8 cellular contexts compared by ENCODE assay signal in the genomic region with DNA sequence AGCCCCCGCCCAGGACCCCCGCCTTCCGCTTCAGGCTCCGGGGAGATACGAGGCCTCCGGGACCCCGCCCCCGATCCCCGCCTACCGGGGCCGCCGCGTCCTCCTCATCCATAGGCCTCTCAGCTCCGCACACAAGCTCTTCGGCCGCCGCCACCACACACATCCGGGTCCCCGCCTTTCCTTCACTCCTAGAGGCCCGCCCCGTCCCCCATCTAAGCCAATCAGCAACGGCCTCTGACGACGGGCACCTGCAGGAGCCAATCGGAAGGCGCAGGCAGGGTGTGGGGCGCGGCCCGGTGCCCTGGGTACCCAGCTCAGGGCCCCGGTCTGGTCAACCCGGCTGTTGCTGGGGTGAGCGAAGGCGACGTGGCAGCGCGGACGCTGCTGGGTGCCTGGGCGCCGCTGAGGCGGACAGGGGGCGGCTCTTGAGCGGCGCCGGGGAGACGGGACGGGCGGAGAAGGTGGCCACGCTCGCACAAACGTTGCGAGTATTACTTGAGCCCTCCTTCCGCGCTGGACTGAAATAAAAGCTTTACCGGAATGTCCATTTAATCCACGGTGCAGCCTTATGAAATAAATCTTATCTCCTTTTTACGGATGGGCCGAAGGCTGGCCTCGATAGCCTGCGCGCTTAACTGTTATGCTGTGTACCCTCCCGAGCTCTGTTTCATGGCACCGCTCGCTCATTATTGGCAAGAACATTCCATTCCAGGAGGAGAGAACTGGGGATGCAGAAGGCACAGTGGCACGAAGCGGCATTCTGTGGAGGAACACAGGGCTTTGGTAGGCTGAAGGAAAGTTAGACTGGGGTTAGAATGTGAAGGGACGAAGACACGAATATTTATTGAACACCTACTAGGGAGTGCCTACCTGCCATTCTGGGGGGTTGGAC. TPM values are rescaled to one million over a fixed set of nuclear protein-coding genes. Genes with fewer than 3 reads are reported as not detected.
DNase-seq lines count a peak whose midpoint lies in the region; ATAC-seq and TF ChIP-seq lines count a peak whose summit lies in the region.

A gene with protein sequence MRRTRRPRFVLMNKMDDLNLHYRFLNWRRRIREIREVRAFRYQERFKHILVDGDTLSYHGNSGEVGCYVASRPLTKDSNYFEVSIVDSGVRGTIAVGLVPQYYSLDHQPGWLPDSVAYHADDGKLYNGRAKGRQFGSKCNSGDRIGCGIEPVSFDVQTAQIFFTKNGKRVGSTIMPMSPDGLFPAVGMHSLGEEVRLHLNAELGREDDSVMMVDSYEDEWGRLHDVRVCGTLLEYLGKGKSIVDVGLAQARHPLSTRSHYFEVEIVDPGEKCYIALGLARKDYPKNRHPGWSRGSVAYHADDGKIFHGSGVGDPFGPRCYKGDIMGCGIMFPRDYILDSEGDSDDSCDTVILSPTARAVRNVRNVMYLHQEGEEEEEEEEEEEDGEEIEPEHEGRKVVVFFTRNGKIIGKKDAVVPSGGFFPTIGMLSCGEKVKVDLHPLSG (minus strand): TSS at position 165 of the 892 bp plus-strand sequence. CDS start 57 bp downstream, at position 108.

- intact Hi-C loops in T-helper 1 cell treated with Interleukin-12 subunit alpha and Interleukin-12 subunit beta and Interleukin-4 antibody, amounts not matched to agents 30 ng/mL and 1 ng/mL, for 36 hours (cut with micrococcal nuclease) = loop anchor here (1.0 to 5.0 kb wide), 8 partner anchors 13 to 547 kb away; a partner anchor contains a TSS
- intact Hi-C loops in heart right ventricle (cut with DNase I) (loop anchor here in 3 of 10 donors (2.0 to 10.0 kb wide), 3 partner anchors 17 to 215 kb away; a partner anchor contains a TSS), prostate gland (cut with DNase I) (no loop called here)

- peak; percentile 92 for TF ChIP-seq POLR2A in prostate gland (IDR thresholded peaks at IDR 0.05)

- H3K9me3 ChIP-seq in heart right ventricle (peaks cover 0 to 2% (median 0%) of the 10 kb centered on the region in 11 donors), prostate gland (no peaks in the 10 kb centered on the region)

- 1% methylated on average over 63 to 67 of the region's 67 CpGs for WGBS in heart right ventricle, 2 donors
- under 1% methylated on average over 60 of the region's 67 CpGs for WGBS in prostate gland
- WGBS in urinary bladder = 1% methylated on average over 67 of the region's 67 CpGs

- peak within 1 kb of the TSS; percentile 55 to 95 (median 80) for H3K4me3 ChIP-seq in heart right ventricle
- H3K4me3 ChIP-seq in prostate gland = peak within 1 kb of the TSS; percentile 55 to 59
- peak within 1 kb of the TSS; percentile 77 for H3K4me3 ChIP-seq in urinary bladder (ENCODE audit: low read depth, low read length)

- no peak for TF ChIP-seq CTCF in GM13976 (IDR thresholded peaks at IDR 0.05; ENCODE audit: borderline replicate concordance, control extremely low read depth, extremely low read depth, insufficient read depth, missing control alignments)
- TF ChIP-seq CTCF in heart right ventricle (IDR thresholded peaks at IDR 0.05) = no peak
- TF ChIP-seq CTCF in prostate gland (IDR thresholded peaks at IDR 0.05) = peak in 1 of 4 experiments; percentile 36

- no peaks in the 10 kb centered on the region for H3K27me3 ChIP-seq in heart right ventricle
- H3K27me3 ChIP-seq in prostate gland (replicated peaks; ENCODE audit: insufficient read depth) = no peaks in the 10 kb centered on the region

- peaks cover 0 to 33% (median 23%) of the 10 kb centered on the region in 9 donors for H3K36me3 ChIP-seq in heart right ventricle
- H3K36me3 ChIP-seq in prostate gland = peaks cover 0 to 13% of the 10 kb centered on the region in 2 donors
- H3K36me3 ChIP-seq in urinary bladder (ENCODE audit: insufficient read depth) = peaks cover 2% of the 10 kb centered on the region

- H3K27ac ChIP-seq in heart right ventricle = peak within 1 kb of the TSS; percentile 86 to 98 (median 96)
- H3K27ac ChIP-seq in prostate gland = peak within 1 kb of the TSS; percentile 92 to 93
- peak within 1 kb of the TSS; percentile 92 for H3K27ac ChIP-seq in urinary bladder (ENCODE audit: low read depth)

- DNase-seq in GM13976 (ENCODE audit: low spot score) (peak; percentile 100), NCI-H146 treated with DMSO at 0.1 percent for 48 hours (lab: John Stamatoyannopoulos, UW; ENCODE audit: unreplicated experiment) (peak; percentile 96), amniotic epithelial cell (ENCODE audit: low read depth) (peak; percentile 93), heart right ventricle (peak; percentile 96 to 97), prostate gland (ENCODE audit: low spot score) (peak; percentile 98)

- ATAC-seq in HG02870 (IDR thresholded peaks at IDR 0.05; ENCODE audit: unreplicated experiment) = peak; percentile 98
- peak; percentile 98 to 100 (median 99) for ATAC-seq in heart right ventricle

- in situ Hi-C loops in GM13976 (cut with MboI; ENCODE audit: low sequenced_read_pairs, unreplicated experiment) = no loop called here

- H3K4me1 ChIP-seq in heart right ventricle = peaks cover 3 to 39% (median 24%) of the 10 kb centered on the region in 9 donors
- peaks cover under 1% of the 10 kb centered on the region for H3K4me1 ChIP-seq in prostate gland (replicated peaks)
- H3K4me1 ChIP-seq in urinary bladder (ENCODE audit: insufficient read depth) = no peaks in the 10 kb centered on the region

RNA-seq across cellular contexts. Expression of the gene that starts here (rescaled TPM):
- 33.9 and 35.7 TPM in 2 replicates for total RNA-seq in T-helper 1 cell treated with Interleukin-12 subunit alpha and Interleukin-12 subunit beta and Interleukin-4 antibody, amounts not matched to agents 30 ng/mL and 1 ng/mL, for 36 hours
- total RNA-seq in heart right ventricle (10 to 100 TPM; 40.9 to 63.0 (median 47.4) TPM), prostate gland (10 to 100 TPM; 38.7 to 54.4 TPM), urinary bladder (9.0 TPM)
- polyA plus RNA-seq in heart right ventricle (10 to 100 TPM; 20.5 to 63.9 TPM), urinary bladder (66.3 TPM)

Comparison
In these comparisons a context has a peak if more than half of its experiments do, and no peak if none do; other contexts are left out.
1. Peak in every context shown above with its lines: DNase-seq, ATAC-seq, H3K4me3 ChIP-seq and H3K27ac ChIP-seq.